ENCODE assay signal across 10 cellular contexts in the genomic region with DNA sequence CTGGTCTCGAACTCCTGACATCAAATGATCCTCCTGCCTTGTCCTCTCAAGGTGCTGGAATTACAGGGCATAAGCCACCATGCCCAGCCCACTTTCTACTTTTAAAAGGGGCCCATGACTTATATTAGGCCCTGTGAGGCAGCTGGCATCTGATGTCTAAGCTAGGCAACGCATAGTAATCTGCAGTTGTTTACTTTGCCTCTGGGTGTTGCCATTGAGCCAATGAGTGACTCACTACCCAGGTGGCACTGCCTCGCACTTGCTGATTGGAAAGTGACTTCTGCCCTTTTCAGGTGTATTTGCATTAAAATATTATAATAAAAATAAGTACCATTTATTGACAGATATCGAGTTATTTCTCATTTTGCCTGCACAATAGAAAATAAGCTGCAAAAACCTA.
DNase-seq lines count a peak whose midpoint lies in the region; ATAC-seq and TF ChIP-seq lines count a peak whose summit lies in the region.
"Had no signal": no experiment of that assay in that cellular context is flagged by ENCODE, and none has a peak within 500 bp of the region (broad histone marks: within the 10 kb centered on the region; RNA-seq: fewer than 3 reads in every experiment).

No MANE protein-coding gene starts in this region.

- H3K9me3 Mint-ChIP-seq in nephron progenitor cell = no peaks in the 10 kb centered on the region

- H3K27ac ChIP-seq in OCI-LY3 (ENCODE audit: low read length) = no peak overlapping the region
- H3K27ac ChIP-seq: thyroid gland had no signal

- H2AFZ ChIP-seq in OCI-LY3 (ENCODE audit: low read depth, low read length) = no peak overlapping the region

- no peaks in the 10 kb centered on the region for H3K36me3 Mint-ChIP-seq in nephron progenitor cell (ENCODE audit: low read depth)

- peaks cover 6% of the 10 kb centered on the region; the same call in 1 of the 2 replicates for H3K4me1 ChIP-seq in OCI-LY3 (ENCODE audit: low read length)
- H3K4me1 ChIP-seq: thyroid gland had no signal

- DNase-seq in NCI-H2029 (lab: John Stamatoyannopoulos, UW) = peak; percentile 16
- no peak for DNase-seq in NCI-H2029 treated with DMSO at 0.1 percent for 48 hours (lab: John Stamatoyannopoulos, UW)
- DNase-seq in epithelial cell of proximal tubule (ENCODE audit: low read depth) = no peak
- DNase-seq in GF-D8 (lab: John Stamatoyannopoulos, UW) = no peak
- DNase-seq in nephron progenitor cell = no peak

- no peak overlapping the region for H3K4me3 Mint-ChIP-seq in nephron progenitor cell

- H3K9me3 ChIP-seq in OCI-LY3 (ENCODE audit: insufficient read depth, low read length) = no peaks in the 10 kb centered on the region
- H3K9me3 ChIP-seq: thyroid gland had no signal

- peaks cover 20% of the 10 kb centered on the region for H3K27me3 ChIP-seq in OCI-LY3 (ENCODE audit: low read depth, low read length)
- H3K27me3 ChIP-seq: thyroid gland had no signal

- no peaks in the 10 kb centered on the region for H3K36me3 ChIP-seq in OCI-LY3 (replicated peaks; ENCODE audit: low read depth, low read length)
- H3K36me3 ChIP-seq: thyroid gland had no signal

- no peak overlapping the region for H3K27ac Mint-ChIP-seq in nephron progenitor cell

- H3K4me1 Mint-ChIP-seq in nephron progenitor cell = peaks cover 26% of the 10 kb centered on the region

- TF ChIP-seq CTCF in OCI-LY3 (IDR thresholded peaks at IDR 0.05; ENCODE audit: low read depth, low read length) (peak; percentile 59), epithelial cell of proximal tubule (conservative IDR thresholded peaks at IDR 0.05; ENCODE audit: low read depth, low read length) (peak; percentile 52), nephron progenitor cell (IDR thresholded peaks at IDR 0.05) (no peak)

- no peaks in the 10 kb centered on the region for H4K20me1 ChIP-seq in OCI-LY3 (ENCODE audit: insufficient read depth, low read length)

- H3K27me3 Mint-ChIP-seq in nephron progenitor cell (ENCODE audit: low read depth, poor library complexity) = peaks cover 18% of the 10 kb centered on the region

- ATAC-seq in GM21825 (IDR thresholded peaks at IDR 0.05; ENCODE audit: unreplicated experiment) = peak; percentile 72
- no peak for ATAC-seq in GM18868 (IDR thresholded peaks at IDR 0.05; ENCODE audit: unreplicated experiment)

- H3K79me2 ChIP-seq in OCI-LY3 (ENCODE audit: low read length) = no peaks in the 10 kb centered on the region

- H3K4me2 ChIP-seq in OCI-LY3 (ENCODE audit: low read length) = no peak overlapping the region

- no peak overlapping the region for H3K9ac ChIP-seq in OCI-LY3 (ENCODE audit: low read length)

- H3K4me3 ChIP-seq in OCI-LY3 (ENCODE audit: low read length) = no peak overlapping the region
- no peak overlapping the region for H3K4me3 ChIP-seq in epithelial cell of proximal tubule (ENCODE audit: low read depth, low read length)
- H3K4me3 ChIP-seq: lung, thyroid gland had no signal
